In genomic region chr5:87570366-87570765, GRCh38 we compare ENCODE assay signal across 29 cellular contexts.
A peak's percentile ranks its signal among the peaks of the same experiment; 100 is the strongest.
DNase-seq lines count a peak whose midpoint lies in the region; ATAC-seq and TF ChIP-seq lines count a peak whose summit lies in the region.
"Had no signal": no experiment of that assay in that cellular context is flagged by ENCODE, and none has a peak within 500 bp of the region (broad histone marks: within the 10 kb centered on the region; RNA-seq: fewer than 3 reads in every experiment).

No MANE protein-coding gene starts in this region.

- no peak overlapping the region for H2AFZ ChIP-seq in GM23248

- DNase-seq in fibroblast of mammary gland (ENCODE audit: low read depth) (peak; percentile 1), GM23248 (no peak), CD1c-positive myeloid dendritic cell (ENCODE audit: extremely low spot score) (no peak)
- DNase-seq in stimulated activated CD4-positive, alpha-beta T cell treated with anti-CD3 and anti-CD28 coated beads, Interleukin-12 subunit alpha, Interleukin-12 subunit beta, amount 100 ng/mL, for 4 hours, result no peak
- DNase-seq in stimulated activated CD4-positive, alpha-beta T cell treated with anti-CD3 and anti-CD28 coated beads, Interleukin-4, amount 100 ng/mL, for 4 hours, result no peak
- DNase-seq: activated gamma-delta T cell treated with Interleukin-2 at 50 U/mL for 16 hours; activated T-cell treated with anti-CD3 and anti-CD28 coated beads, Interleukin-2, amount 50 U/mL, for 1 hour; C1 segment of cervical spinal cord; Caco-2; caudate nucleus; cortex of kidney; effector memory CD8-positive, alpha-beta T cell; erythroblast; foreskin fibroblast; GDM1; heart right ventricle; kidney glomerular epithelial cell; lower lobe of right lung; natural killer cell; NCI-H146; NCI-H446 treated with DMSO at 0.1 percent for 48 hours; occipital lobe; psoas muscle; SK-N-SH; stimulated activated naive CD8-positive, alpha-beta T cell treated with anti-CD3 and anti-CD28 coated beads, Interleukin-15, amount 100 ng/mL, for 72 hours; thyroid gland had no signal

- H4K20me1 ChIP-seq in GM23248 (ENCODE audit: insufficient read depth), result no peaks in the 10 kb centered on the region

- no peaks in the 10 kb centered on the region for H3K36me3 ChIP-seq in GM23248 (ENCODE audit: low read depth)
- H3K36me3 ChIP-seq: heart right ventricle, lower lobe of right lung, thyroid gland had no signal

- no peak overlapping the region for H3K4me3 ChIP-seq in fibroblast of mammary gland (ENCODE audit: control insufficient read depth, low read depth, low read length)
- no peak overlapping the region for H3K4me3 ChIP-seq in GM23248
- H3K4me3 ChIP-seq: heart right ventricle, lower lobe of right lung, psoas muscle, thyroid gland had no signal

- no peaks in the 10 kb centered on the region for H3K79me2 ChIP-seq in GM23248 (ENCODE audit: insufficient read depth)

- in situ Hi-C loops in GM23248 (cut with MboI), result no loop called here

- no peaks in the 10 kb centered on the region for H3F3A ChIP-seq in GM23248 (ENCODE audit: insufficient read depth)

- ATAC-seq in GM19351 (IDR thresholded peaks at IDR 0.05; ENCODE audit: unreplicated experiment) (peak; percentile 74), HG02852 (IDR thresholded peaks at IDR 0.05; ENCODE audit: unreplicated experiment) (peak; percentile 67), HG03354 (IDR thresholded peaks at IDR 0.05; ENCODE audit: poor library complexity, severe bottlenecking, unreplicated experiment) (peak; percentile 53)
- ATAC-seq: effector memory CD8-positive, alpha-beta T cell; heart right ventricle; lower lobe of right lung; natural killer cell; psoas muscle; stimulated activated naive CD8-positive, alpha-beta T cell treated with anti-CD3 and anti-CD28 coated beads, Interleukin-15, amount 100 ng/mL, for 72 hours had no signal

- no peak for TF ChIP-seq CTCF in fibroblast of mammary gland (conservative IDR thresholded peaks at IDR 0.05; ENCODE audit: control insufficient read depth, insufficient read depth, low read depth, low read length)

- no peaks in the 10 kb centered on the region for H3K9me2 ChIP-seq in GM23248 (ENCODE audit: insufficient read depth)
- H3K9me2 ChIP-seq: SK-N-SH had no signal

- H3K9me3 ChIP-seq in GM23248 (ENCODE audit: low read depth), result no peaks in the 10 kb centered on the region
- H3K9me3 ChIP-seq: Caco-2, heart right ventricle, lower lobe of right lung, psoas muscle, SK-N-SH, thyroid gland had no signal

- H3K27me3 ChIP-seq in GM23248 (replicated peaks; ENCODE audit: insufficient read depth), result no peaks in the 10 kb centered on the region
- H3K27me3 ChIP-seq: thyroid gland had no signal

- H3K9ac ChIP-seq in GM23248, result no peak overlapping the region
- H3K9ac ChIP-seq: SK-N-SH had no signal

- WGBS in GM23248 (ENCODE audit: low coverage in 1 of 2, low lambda C conversion rate in 2 of 2, missing lambda C conversion rate in 2 of 2), 2 experiments, result 3 to 11% methylated on average over 1 of the region's 1 CpG

- no peaks in the 10 kb centered on the region for H3K4me1 ChIP-seq in GM23248 (ENCODE audit: insufficient read depth)
- H3K4me1 ChIP-seq: Caco-2, heart right ventricle, lower lobe of right lung, psoas muscle, thyroid gland had no signal

- H3K27ac ChIP-seq in GM23248, result no peak overlapping the region
- H3K27ac ChIP-seq: heart right ventricle, lower lobe of right lung, psoas muscle, thyroid gland had no signal

- H3K4me2 ChIP-seq in GM23248 (ENCODE audit: unreplicated experiment), result no peak overlapping the region
- H3K4me2 ChIP-seq: SK-N-SH had no signal
